ENCODE assay signal across 24 cellular contexts in genomic region chr10:101767600-101767945, GRCh38. TPM values are rescaled to one million over a fixed set of nuclear protein-coding genes. Genes with fewer than 3 reads are reported as not detected.
"Had no signal": no experiment of that assay in that cellular context is flagged by ENCODE, and none has a peak within 500 bp of the region (broad histone marks: within the 10 kb centered on the region; RNA-seq: fewer than 3 reads in every experiment).

No MANE protein-coding gene starts in this region.

- H3K27ac Mint-ChIP-seq: activated CD8-positive, alpha-beta T cell treated with anti-CD3 and anti-CD28 coated beads, Interleukin-2, amount 10 ng/mL, durations not matched to agents 7 days and 5 days; activated naive CD4-positive, alpha-beta T cell treated with anti-CD3 and anti-CD28 coated beads, Interleukin-2, amount 50 U/mL, for 24 hours; natural killer cell treated with Interleukin-12 subunit alpha and Interleukin-12 subunit beta and Interleukin-15 and Interleukin-18, amount 100 ng/mL, for 72 hours; progenitor cell of endocrine pancreas; T-helper 17 cell; WTC11 had no signal

- H3K9me3 Mint-ChIP-seq: activated naive CD4-positive, alpha-beta T cell treated with anti-CD3 and anti-CD28 coated beads, Interleukin-2, amount 50 U/mL, for 24 hours; natural killer cell treated with Interleukin-12 subunit alpha and Interleukin-12 subunit beta and Interleukin-15 and Interleukin-18, amount 100 ng/mL, for 72 hours; WTC11 had no signal

- H3K36me3 Mint-ChIP-seq: natural killer cell treated with Interleukin-12 subunit alpha and Interleukin-12 subunit beta and Interleukin-15 and Interleukin-18, amount 100 ng/mL, for 72 hours; WTC11 had no signal

- ATAC-seq: activated CD8-positive, alpha-beta T cell treated with anti-CD3 and anti-CD28 coated beads, Interleukin-2, amount 10 ng/mL, durations not matched to agents 7 days and 5 days; left ventricle myocardium superior; T-helper 17 cell; WTC11 had no signal

- DNase-seq: activated CD4-positive, alpha-beta T cell treated with anti-CD3 and anti-CD28 coated beads for 48 hours; activated CD8-positive, alpha-beta memory T cell treated with anti-CD3 and anti-CD28 coated beads, Interleukin-2, amount 50 U/mL, for 4 hours; activated CD8-positive, alpha-beta T cell treated with anti-CD3 and anti-CD28 coated beads, Interleukin-2, amount 10 ng/mL, durations not matched to agents 7 days and 5 days; activated effector memory CD4-positive, alpha-beta T cell treated with anti-CD3 and anti-CD28 coated beads, Interleukin-2, amount 50 U/mL, for 16 hours; activated T-cell treated with anti-CD3 and anti-CD28 coated beads, Interleukin-2, amount 50 U/mL, for 48 hours; adrenal gland; esophagus squamous epithelium; hippocampal formation; left ventricle myocardium superior; mesenchymal stem cell; nucleus accumbens; stimulated activated CD4-positive, alpha-beta T cell treated with anti-CD3 and anti-CD28 coated beads, Interleukin-4, amount 100 ng/mL, for 4 hours; stimulated activated CD8-positive, alpha-beta memory T cell treated with anti-CD3 and anti-CD28 coated beads, Interleukin-4, amount 100 ng/mL, for 48 hours; stimulated activated naive CD4-positive, alpha-beta T cell treated with Interleukin-2 at 50 U/mL for 16 hours; substantia nigra; T-helper 17 cell; transverse colon had no signal

- H3K4me1 Mint-ChIP-seq: activated naive CD4-positive, alpha-beta T cell treated with anti-CD3 and anti-CD28 coated beads, Interleukin-2, amount 50 U/mL, for 24 hours had no signal

- H3K4me3 Mint-ChIP-seq: activated CD8-positive, alpha-beta T cell treated with anti-CD3 and anti-CD28 coated beads, Interleukin-2, amount 10 ng/mL, durations not matched to agents 7 days and 5 days; activated naive CD4-positive, alpha-beta T cell treated with anti-CD3 and anti-CD28 coated beads, Interleukin-2, amount 50 U/mL, for 24 hours; natural killer cell treated with Interleukin-12 subunit alpha and Interleukin-12 subunit beta and Interleukin-15 and Interleukin-18, amount 100 ng/mL, for 72 hours; T-helper 17 cell; WTC11 had no signal

RNA-seq across cellular contexts. Expression of gene FGF8, which starts 8.3 kb away (rescaled TPM):
- total RNA-seq: activated CD8-positive, alpha-beta T cell treated with anti-CD3 and anti-CD28 coated beads, Interleukin-2, amount 10 ng/mL, durations not matched to agents 7 days and 5 days; adrenal gland; esophagus squamous epithelium; fibroblast of villous mesenchyme; glomerular endothelial cell; left ventricle myocardium superior; natural killer cell treated with Interleukin-12 subunit alpha and Interleukin-12 subunit beta and Interleukin-15 and Interleukin-18, amount 100 ng/mL, for 72 hours; right atrium auricular region; T-helper 17 cell; transverse colon had no signal
